ENCODE assay signal across 26 cellular contexts in the genomic region with DNA sequence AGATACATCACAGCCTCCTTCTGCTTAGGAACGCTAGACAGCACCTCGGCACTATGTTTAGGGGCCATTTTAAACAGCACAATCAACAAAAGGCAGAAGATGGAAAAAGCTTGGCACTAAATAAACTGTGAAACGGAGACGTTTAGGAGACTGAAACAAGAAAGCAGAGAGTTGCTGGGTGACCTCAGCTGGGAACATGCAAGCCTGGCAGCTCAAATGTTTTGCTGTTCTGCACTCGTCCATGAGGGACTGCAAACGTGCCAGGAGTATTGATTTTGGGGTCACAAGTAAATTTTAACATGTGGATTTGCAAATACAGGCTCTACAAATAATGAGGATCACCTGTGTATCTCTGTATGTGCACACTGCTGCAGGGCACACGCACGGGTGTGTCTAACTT.
"Had no signal": no experiment of that assay in that cellular context is flagged by ENCODE, and none has a peak within 500 bp of the region (broad histone marks: within the 10 kb centered on the region; RNA-seq: fewer than 3 reads in every experiment).

No MANE protein-coding gene starts in this region.

- H3K9me3 Mint-ChIP-seq: activated naive CD4-positive, alpha-beta T cell treated with anti-CD3 and anti-CD28 coated beads, Interleukin-2, amount 50 U/mL, for 24 hours; IgD-negative memory B cell; WTC11 had no signal

- H3K27ac ChIP-seq: brain microvascular endothelial cell, Peyer's patch, RWPE1 had no signal

- DNase-seq: activated CD4-positive, alpha-beta T cell treated with anti-CD3 and anti-CD28 coated beads for 48 hours; activated CD4-positive, alpha-beta T cell treated with anti-CD3 and anti-CD28 coated beads, Interleukin-2, amount 50 U/mL, for 4 hours; activated CD4-positive, CD25-positive, alpha-beta regulatory T cell treated with anti-CD3 and anti-CD28 coated beads, Interleukin-2, amount 50 U/mL, for 72 hours; activated CD8-positive, alpha-beta memory T cell treated with anti-CD3 and anti-CD28 coated beads, Interleukin-2, amount 50 U/mL, for 48 hours; activated CD8-positive, alpha-beta T cell treated with anti-CD3 and anti-CD28 coated beads, Interleukin-2, amount 10 ng/mL, durations not matched to agents 7 days and 5 days; activated effector memory CD4-positive, alpha-beta T cell treated with Interleukin-2 at 50 U/mL for 16 hours; activated naive CD4-positive, alpha-beta T cell; activated T-cell treated with anti-CD3 and anti-CD28 coated beads, Interleukin-2, amount 50 U/mL, for 1 hour; brain microvascular endothelial cell; KG1; NCI-H1092; NCI-H1417 treated with DMSO at 0.1 percent for 48 hours; NCI-H1694; NCI-H2029; NCI-H345; NCI-H510A; NCI-H526 treated with DMSO at 0.1 percent for 48 hours; NCI-H82; Peyer's patch; SIG-M5; T-helper 17 cell; T-helper 9 cell had no signal

- H3K27ac Mint-ChIP-seq: activated CD8-positive, alpha-beta T cell treated with anti-CD3 and anti-CD28 coated beads, Interleukin-2, amount 10 ng/mL, durations not matched to agents 7 days and 5 days; activated naive CD4-positive, alpha-beta T cell treated with anti-CD3 and anti-CD28 coated beads, Interleukin-2, amount 50 U/mL, for 24 hours; IgD-negative memory B cell; T-helper 17 cell; WTC11 had no signal

- H3K9me3 ChIP-seq: Peyer's patch had no signal

- H3K36me3 Mint-ChIP-seq: activated naive CD4-positive, alpha-beta T cell treated with anti-CD3 and anti-CD28 coated beads, Interleukin-2, amount 50 U/mL, for 24 hours; IgD-negative memory B cell; WTC11 had no signal

- H3K4me3 Mint-ChIP-seq: activated CD8-positive, alpha-beta T cell treated with anti-CD3 and anti-CD28 coated beads, Interleukin-2, amount 10 ng/mL, durations not matched to agents 7 days and 5 days; activated naive CD4-positive, alpha-beta T cell treated with anti-CD3 and anti-CD28 coated beads, Interleukin-2, amount 50 U/mL, for 24 hours; IgD-negative memory B cell; T-helper 17 cell; WTC11 had no signal

- H3K4me3 ChIP-seq: Peyer's patch had no signal

- H3K4me1 Mint-ChIP-seq: activated naive CD4-positive, alpha-beta T cell treated with anti-CD3 and anti-CD28 coated beads, Interleukin-2, amount 50 U/mL, for 24 hours; IgD-negative memory B cell; T-helper 17 cell; WTC11 had no signal

- H3K4me1 ChIP-seq: Peyer's patch had no signal

- H3K36me3 ChIP-seq: brain microvascular endothelial cell, Peyer's patch had no signal

- H3K27me3 ChIP-seq: brain microvascular endothelial cell, Peyer's patch had no signal
